8 cellular contexts compared by ENCODE assay signal in the genomic region with DNA sequence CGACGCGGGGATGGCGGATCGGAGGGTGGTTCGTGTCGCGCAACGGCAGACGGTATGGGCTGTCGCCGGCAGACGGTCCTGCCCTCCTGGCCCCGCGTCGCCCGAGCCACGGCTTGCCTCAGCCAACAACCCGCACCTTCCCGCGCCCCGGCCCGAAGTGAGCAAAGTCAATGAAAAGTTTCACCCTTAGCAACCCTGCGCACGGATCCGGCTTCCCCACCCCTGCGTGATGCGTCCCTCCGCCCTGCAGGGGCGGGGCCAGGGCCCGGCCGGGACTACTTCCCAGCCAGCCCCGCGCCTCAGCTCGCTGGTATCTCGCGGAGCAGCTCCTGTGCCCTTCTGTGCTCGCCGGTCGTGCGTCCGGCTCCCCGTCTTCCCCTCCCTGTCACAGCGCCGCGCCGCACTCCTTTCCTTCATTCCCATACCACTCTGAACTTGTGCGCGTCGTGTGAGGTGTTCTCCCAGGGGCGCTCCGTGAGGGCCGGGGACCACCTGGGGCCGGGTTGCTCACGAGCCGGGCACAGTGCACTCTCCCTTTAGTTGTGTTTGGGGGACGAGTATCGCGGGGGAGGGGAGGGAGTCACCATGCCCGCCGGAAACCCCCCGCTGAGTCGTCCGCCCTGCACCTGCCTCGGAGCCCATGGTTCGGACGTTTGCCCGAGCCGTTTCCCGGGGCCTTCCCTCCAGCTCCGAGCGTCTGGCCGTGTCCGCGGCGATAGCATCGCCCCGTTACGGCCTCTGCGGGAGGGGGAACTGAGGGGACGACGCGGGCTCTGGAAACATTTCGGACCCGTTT. TPM values are rescaled to one million over a fixed set of nuclear protein-coding genes. Genes with fewer than 3 reads are reported as not detected.
A peak's percentile ranks its signal among the peaks of the same experiment; 100 is the strongest.
DNase-seq lines count a peak whose midpoint lies in the region; FAIRE-seq and TF ChIP-seq lines count a peak whose summit lies in the region.

A gene with protein sequence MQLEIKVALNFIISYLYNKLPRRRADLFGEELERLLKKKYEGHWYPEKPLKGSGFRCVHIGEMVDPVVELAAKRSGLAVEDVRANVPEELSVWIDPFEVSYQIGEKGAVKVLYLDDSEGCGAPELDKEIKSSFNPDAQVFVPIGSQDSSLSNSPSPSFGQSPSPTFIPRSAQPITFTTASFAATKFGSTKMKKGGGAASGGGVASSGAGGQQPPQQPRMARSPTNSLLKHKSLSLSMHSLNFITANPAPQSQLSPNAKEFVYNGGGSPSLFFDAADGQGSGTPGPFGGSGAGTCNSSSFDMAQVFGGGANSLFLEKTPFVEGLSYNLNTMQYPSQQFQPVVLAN (minus strand): TSS at position 163 of the 796 bp plus-strand sequence. CDS start 9,456 bp downstream, outside the sequence.

- TF ChIP-seq CTCF in neutrophil (IDR thresholded peaks at IDR 0.05): peak; percentile 18
- no peak for TF ChIP-seq CTCF in subcutaneous adipose tissue (IDR thresholded peaks at IDR 0.05; ENCODE audit: low read depth)

- CTCF ChIA-PET in activated naive CD4-positive, alpha-beta T cell treated with anti-CD3 and anti-CD28 coated beads for 36 hours (lab: Charles Lee): interaction anchor here (0.6 to 1.9 kb wide), 4 partner anchors 16 to 43 kb away, joined by 3 to 5 read pairs (median 3); a partner anchor contains a TSS

- DNase-seq in DMS79 (lab: John Stamatoyannopoulos, UW): peak; percentile 54
- peak; percentile 89 to 96 for DNase-seq in HAP-1 (ENCODE audit: low spot score in 2 of 2)
- peak; percentile 95 for DNase-seq in NAMALWA (ENCODE audit: low spot score)
- peak; percentile 51 for DNase-seq in SK-N-MC (ENCODE audit: low read depth, low spot score)
- DNase-seq in activated naive CD4-positive, alpha-beta T cell treated with anti-CD3 and anti-CD28 coated beads for 36 hours: peak; percentile 94
- peak; percentile 68 to 82 for DNase-seq in frontal cortex (ENCODE audit: low spot score in 2 of 2)

- H3K4me1 ChIP-seq in HAP-1 (peaks cover 3% of the 10 kb centered on the region), neutrophil (ENCODE audit: control insufficient read depth in 1 of 2, insufficient read depth in 1 of 2, low read depth in 1 of 2, low read length in 1 of 2) (peaks cover 33 to 38% of the 10 kb centered on the region in 2 experiments)

- H3K4me3 ChIP-seq in HAP-1 (peak within 1 kb of the TSS; percentile 58), SK-N-MC (peak within 1 kb of the TSS; percentile 98), neutrophil (ENCODE audit: low read depth in 1 of 2, low read length in 1 of 2) (peak within 1 kb of the TSS; percentile 93 to 94)

- H3K27ac Mint-ChIP-seq in activated naive CD4-positive, alpha-beta T cell treated with anti-CD3 and anti-CD28 coated beads for 36 hours: peak within 1 kb of the TSS; percentile 97

- H3K4me3 Mint-ChIP-seq in activated naive CD4-positive, alpha-beta T cell treated with anti-CD3 and anti-CD28 coated beads for 36 hours: peak within 1 kb of the TSS; percentile 87

- peaks cover 18% of the 10 kb centered on the region for H3K4me1 Mint-ChIP-seq in activated naive CD4-positive, alpha-beta T cell treated with anti-CD3 and anti-CD28 coated beads for 36 hours (ENCODE audit: low read depth)

- in situ Hi-C loops in HAP-1 (cut with MboI; ENCODE audit: low sequenced_read_pairs): no loop called here

- no peaks in the 10 kb centered on the region for H3K27me3 ChIP-seq in HAP-1 (ENCODE audit: low read depth)
- no peaks in the 10 kb centered on the region for H3K27me3 ChIP-seq in neutrophil

- no peaks in the 10 kb centered on the region for H3K9me3 Mint-ChIP-seq in activated naive CD4-positive, alpha-beta T cell treated with anti-CD3 and anti-CD28 coated beads for 36 hours

- H3K9me3 ChIP-seq in HAP-1: no peaks in the 10 kb centered on the region
- no peaks in the 10 kb centered on the region for H3K9me3 ChIP-seq in SK-N-MC (ENCODE audit: low read depth, low read length)
- H3K9me3 ChIP-seq in neutrophil: no peaks in the 10 kb centered on the region

- no peaks in the 10 kb centered on the region for H3K27me3 Mint-ChIP-seq in activated naive CD4-positive, alpha-beta T cell treated with anti-CD3 and anti-CD28 coated beads for 36 hours (ENCODE audit: low read depth)

- H3K27ac ChIP-seq in SK-N-MC: peak within 1 kb of the TSS; percentile 98
- H3K27ac ChIP-seq in neutrophil: peak within 1 kb of the TSS; percentile 87

- FAIRE-seq in frontal cortex (lab: Jason Lieb, UNC): no peak

- intact Hi-C loops in activated naive CD4-positive, alpha-beta T cell treated with anti-CD3 and anti-CD28 coated beads for 36 hours (cut with micrococcal nuclease): loop anchor here (1.0 to 10.0 kb wide), 8 partner anchors 95 to 645 kb away; a partner anchor contains a TSS

- H3K36me3 ChIP-seq in HAP-1 (replicated peaks): peaks cover 22% of the 10 kb centered on the region
- H3K36me3 ChIP-seq in SK-N-MC (ENCODE audit: insufficient read depth, low read length): peaks cover 14% of the 10 kb centered on the region; the same call in 1 of the 2 replicates
- no peaks in the 10 kb centered on the region for H3K36me3 ChIP-seq in neutrophil

- no peaks in the 10 kb centered on the region for H3K36me3 Mint-ChIP-seq in activated naive CD4-positive, alpha-beta T cell treated with anti-CD3 and anti-CD28 coated beads for 36 hours (ENCODE audit: low read depth)

- H3K9ac ChIP-seq in SK-N-MC (ENCODE audit: insufficient read length): peak within 1 kb of the TSS; percentile 95

RNA-seq across cellular contexts. Expression of the gene that starts here (rescaled TPM):
- total RNA-seq in activated naive CD4-positive, alpha-beta T cell treated with anti-CD3 and anti-CD28 coated beads for 36 hours: 10 to 100 TPM; 16.4 to 16.8 TPM
- total RNA-seq in frontal cortex: 10.2 TPM
- total RNA-seq in subcutaneous adipose tissue: 10 to 100 TPM; 35.5 to 80.6 (median 43.9) TPM

Comparison
In these comparisons a context has a peak if more than half of its experiments do, and no peak if none do; other contexts are left out.
1. Peak in every context shown above with its lines: DNase-seq, H3K4me3 ChIP-seq and H3K27ac ChIP-seq.